11 cellular contexts compared by ENCODE assay signal in genomic region chr3:16151109-16151508, GRCh38. TPM values are rescaled to one million over a fixed set of nuclear protein-coding genes. Genes with fewer than 3 reads are reported as not detected.
DNase-seq lines count a peak whose midpoint lies in the region; ATAC-seq and TF ChIP-seq lines count a peak whose summit lies in the region.
"Had no signal": no experiment of that assay in that cellular context is flagged by ENCODE, and none has a peak within 500 bp of the region (broad histone marks: within the 10 kb centered on the region; RNA-seq: fewer than 3 reads in every experiment).

No MANE protein-coding gene starts in this region.

- peak; percentile 52 for ATAC-seq in left lobe of liver
- ATAC-seq in HG03095 (IDR thresholded peaks at IDR 0.05; ENCODE audit: unreplicated experiment), result no peak
- ATAC-seq: A549, T-helper 17 cell had no signal

- H3K9me3 Mint-ChIP-seq in activated CD4-positive, alpha-beta memory T cell treated with anti-CD3 and anti-CD28 coated beads, Interleukin-2, amount 10 ng/mL, durations not matched to agents 7 days and 5 days, result no peaks in the 10 kb centered on the region
- H3K9me3 Mint-ChIP-seq in activated CD4-positive, alpha-beta memory T cell treated with anti-CD3 and anti-CD28 coated beads for 36 hours, result peaks cover 9% of the 10 kb centered on the region
- peaks cover 15% of the 10 kb centered on the region for H3K9me3 Mint-ChIP-seq in chondrocyte (ENCODE audit: low read depth)

- H3K36me3 Mint-ChIP-seq in activated CD4-positive, alpha-beta memory T cell treated with anti-CD3 and anti-CD28 coated beads, Interleukin-2, amount 10 ng/mL, durations not matched to agents 7 days and 5 days (ENCODE audit: low read depth), result no peaks in the 10 kb centered on the region
- H3K36me3 Mint-ChIP-seq in activated CD4-positive, alpha-beta memory T cell treated with anti-CD3 and anti-CD28 coated beads for 36 hours, result no peaks in the 10 kb centered on the region
- no peaks in the 10 kb centered on the region for H3K36me3 Mint-ChIP-seq in chondrocyte (ENCODE audit: low read depth)

- intact Hi-C loops in activated CD4-positive, alpha-beta memory T cell treated with anti-CD3 and anti-CD28 coated beads for 36 hours (cut with micrococcal nuclease), result no loop called here

- CTCF ChIA-PET in activated CD4-positive, alpha-beta memory T cell treated with anti-CD3 and anti-CD28 coated beads, Interleukin-2, amount 10 ng/mL, durations not matched to agents 7 days and 5 days (lab: Charles Lee), result no interaction called here
- CTCF ChIA-PET in activated CD4-positive, alpha-beta memory T cell treated with anti-CD3 and anti-CD28 coated beads for 36 hours (lab: Charles Lee), result no interaction called here

- H3K4me3 Mint-ChIP-seq in activated CD4-positive, alpha-beta memory T cell treated with anti-CD3 and anti-CD28 coated beads, Interleukin-2, amount 10 ng/mL, durations not matched to agents 7 days and 5 days, result no peak overlapping the region
- H3K4me3 Mint-ChIP-seq in activated CD4-positive, alpha-beta memory T cell treated with anti-CD3 and anti-CD28 coated beads for 36 hours, result no peak overlapping the region
- no peak overlapping the region for H3K4me3 Mint-ChIP-seq in chondrocyte (ENCODE audit: unreplicated experiment)
- H3K4me3 Mint-ChIP-seq: T-helper 17 cell had no signal

- TF ChIP-seq CTCF in chondrocyte (IDR thresholded peaks at IDR 0.05), result no peak

- POLR2A ChIA-PET in activated CD4-positive, alpha-beta memory T cell treated with anti-CD3 and anti-CD28 coated beads, Interleukin-2, amount 10 ng/mL, durations not matched to agents 7 days and 5 days (lab: Charles Lee), result no interaction called here
- POLR2A ChIA-PET in activated CD4-positive, alpha-beta memory T cell treated with anti-CD3 and anti-CD28 coated beads for 36 hours (lab: Charles Lee), result no interaction called here

- H3K27me3 Mint-ChIP-seq in activated CD4-positive, alpha-beta memory T cell treated with anti-CD3 and anti-CD28 coated beads, Interleukin-2, amount 10 ng/mL, durations not matched to agents 7 days and 5 days, result peaks cover 7% of the 10 kb centered on the region
- H3K27me3 Mint-ChIP-seq in activated CD4-positive, alpha-beta memory T cell treated with anti-CD3 and anti-CD28 coated beads for 36 hours, result peaks cover 12% of the 10 kb centered on the region
- H3K27me3 Mint-ChIP-seq in chondrocyte (ENCODE audit: low read depth), result no peaks in the 10 kb centered on the region
- H3K27me3 Mint-ChIP-seq: T-helper 17 cell had no signal

- peak; percentile 28 for DNase-seq in activated CD4-positive, alpha-beta memory T cell treated with anti-CD3 and anti-CD28 coated beads, Interleukin-2, amount 10 ng/mL, durations not matched to agents 7 days and 5 days
- DNase-seq in activated CD4-positive, alpha-beta memory T cell treated with anti-CD3 and anti-CD28 coated beads for 36 hours, result no peak
- no peak for DNase-seq in chondrocyte (ENCODE audit: low spot score)
- DNase-seq in left lobe of liver (ENCODE audit: low spot score), result no peak
- no peak for DNase-seq in NCI-H1930 (lab: John Stamatoyannopoulos, UW)
- DNase-seq in NCI-H1092 treated with DMSO at 0.1 percent for 48 hours (lab: John Stamatoyannopoulos, UW), result no peak
- no peak for DNase-seq in activated CD8-positive, alpha-beta memory T cell treated with anti-CD3 and anti-CD28 coated beads for 24 hours
- DNase-seq: NCI-H2081, T-helper 17 cell had no signal

- peaks cover 15% of the 10 kb centered on the region for H3K4me1 Mint-ChIP-seq in activated CD4-positive, alpha-beta memory T cell treated with anti-CD3 and anti-CD28 coated beads, Interleukin-2, amount 10 ng/mL, durations not matched to agents 7 days and 5 days
- H3K4me1 Mint-ChIP-seq in activated CD4-positive, alpha-beta memory T cell treated with anti-CD3 and anti-CD28 coated beads for 36 hours (ENCODE audit: low read depth), result peaks cover 4% of the 10 kb centered on the region
- peaks cover 23% of the 10 kb centered on the region for H3K4me1 Mint-ChIP-seq in chondrocyte (ENCODE audit: low read depth)
- H3K4me1 Mint-ChIP-seq: T-helper 17 cell had no signal

- peak overlapping the region; percentile 40 for H3K27ac Mint-ChIP-seq in activated CD4-positive, alpha-beta memory T cell treated with anti-CD3 and anti-CD28 coated beads, Interleukin-2, amount 10 ng/mL, durations not matched to agents 7 days and 5 days
- no peak overlapping the region for H3K27ac Mint-ChIP-seq in activated CD4-positive, alpha-beta memory T cell treated with anti-CD3 and anti-CD28 coated beads for 36 hours
- peak overlapping the region; percentile 41 for H3K27ac Mint-ChIP-seq in chondrocyte (ENCODE audit: unreplicated experiment)
- H3K27ac Mint-ChIP-seq: T-helper 17 cell had no signal

RNA-seq across cellular contexts. Expression of gene GALNT15, which starts 23.4 kb away (rescaled TPM):
- not detected for total RNA-seq in activated CD4-positive, alpha-beta memory T cell treated with anti-CD3 and anti-CD28 coated beads, Interleukin-2, amount 10 ng/mL, durations not matched to agents 7 days and 5 days
- total RNA-seq in activated CD4-positive, alpha-beta memory T cell treated with anti-CD3 and anti-CD28 coated beads for 36 hours, result not detected
- 0.28 to 1.2 TPM (median 0.40 TPM) in 3 replicates for total RNA-seq in chondrocyte
- 2.7 TPM for total RNA-seq in left lobe of liver
